18 cellular contexts compared by ENCODE assay signal in genomic region chr11:108093128-108093904, GRCh38. TPM values are rescaled to one million over a fixed set of nuclear protein-coding genes. Genes with fewer than 3 reads are reported as not detected.
DNase-seq lines count a peak whose midpoint lies in the region; TF ChIP-seq lines count a peak whose summit lies in the region.
"Had no signal": no experiment of that assay in that cellular context is flagged by ENCODE, and none has a peak within 500 bp of the region (broad histone marks: within the 10 kb centered on the region; RNA-seq: fewer than 3 reads in every experiment).

No MANE protein-coding gene starts in this region.

- no peaks in the 10 kb centered on the region for H3K27me3 ChIP-seq in Peyer's patch
- H3K27me3 ChIP-seq: BE2C, vagina had no signal

- H3K36me3 ChIP-seq in Peyer's patch: peaks cover 0 to 60% (median 0%) of the 10 kb centered on the region in 3 donors

- no peak overlapping the region for H3K27ac ChIP-seq in Peyer's patch
- H3K27ac ChIP-seq: KMS-11, vagina had no signal

- no peak for TF ChIP-seq POLR2A in Peyer's patch (IDR thresholded peaks at IDR 0.05)

- peak; percentile 10 for DNase-seq in AG08396 (ENCODE audit: low spot score)
- peak; percentile 56 for DNase-seq in H4 (ENCODE audit: low spot score)
- DNase-seq in foreskin fibroblast: peak; percentile 6 to 12
- DNase-seq in GM10266 (ENCODE audit: extremely low spot score): no peak
- no peak for DNase-seq in NCI-H446 (lab: John Stamatoyannopoulos, UW)
- DNase-seq in Peyer's patch: no peak
- DNase-seq in cardiac septum (ENCODE audit: low spot score): no peak
- DNase-seq: activated B cell treated with CpG ODN at 0.5 μM for 24 hours; activated gamma-delta T cell; BE2C; effector CD4-positive, alpha-beta T cell; foreskin melanocyte; NCI-H1694; NCI-H526; SW 1271 had no signal

- H3K9me3 ChIP-seq in Peyer's patch: no peaks in the 10 kb centered on the region
- H3K9me3 ChIP-seq: BE2C, vagina had no signal

- peak overlapping the region; percentile 20; the same call in 1 of the 2 replicates for H3K4me3 ChIP-seq in WI38 (ENCODE audit: low read depth, low read length)
- no peak overlapping the region for H3K4me3 ChIP-seq in foreskin fibroblast (ENCODE audit: low read depth in 1 of 2, low read length in 2 of 2)
- H3K4me3 ChIP-seq in Peyer's patch: no peak overlapping the region
- H3K4me3 ChIP-seq: vagina had no signal

- H3K4me1 ChIP-seq in Peyer's patch: no peaks in the 10 kb centered on the region
- H3K4me1 ChIP-seq: BE2C, vagina had no signal

- TF ChIP-seq CTCF in WI38 (IDR thresholded peaks at IDR 0.05; ENCODE audit: low read depth, low read length) (no peak), foreskin fibroblast (IDR thresholded peaks at IDR 0.05; ENCODE audit: low read depth, low read length) (no peak), GM10266 (IDR thresholded peaks at IDR 0.05; ENCODE audit: control insufficient read depth, insufficient read depth, low read depth, missing control alignments) (no peak), Peyer's patch (IDR thresholded peaks at IDR 0.05) (no peak)

- intact Hi-C loops in cardiac septum (cut with DNase I): no loop called here

RNA-seq across cellular contexts. Expression of gene ACAT1, which starts 28.1 kb away (rescaled TPM):
- total RNA-seq in H4 (2014; rRNA removed; shearing (Covaris generic)): 138 and 203 TPM in 2 replicates
- total RNA-seq in Peyer's patch (10 to 100 TPM; 30.3 to 50.6 (median 46.7) TPM), cardiac septum (238 TPM)

Comparison
In these comparisons a context has a peak if more than half of its experiments do, and no peak if none do; other contexts are left out.
1. DNase-seq: peak in AG08396 (single experiment), H4 (single experiment) and foreskin fibroblast (2 of 2); none in GM10266 (single experiment), NCI-H446 (0 of 2), Peyer's patch (0 of 3) and cardiac septum (single experiment).